Comparison of ENCODE assay signal across 21 cellular contexts in genomic region chr7:38951213-38951612, GRCh38. TPM values are rescaled to one million over a fixed set of nuclear protein-coding genes. Genes with fewer than 3 reads are reported as not detected.
DNase-seq lines count a peak whose midpoint lies in the region; ATAC-seq, FAIRE-seq and TF ChIP-seq lines count a peak whose summit lies in the region.
"Had no signal": no experiment of that assay in that cellular context is flagged by ENCODE, and none has a peak within 500 bp of the region (broad histone marks: within the 10 kb centered on the region; RNA-seq: fewer than 3 reads in every experiment).

No MANE protein-coding gene starts in this region.

- H3K27ac Mint-ChIP-seq in GM23338 (no peak overlapping the region), Calu3 (ENCODE audit: unreplicated experiment) (no peak overlapping the region)
- H3K27ac Mint-ChIP-seq: CD4-positive, alpha-beta T cell had no signal

- H3K9me3 Mint-ChIP-seq in GM23338: no peaks in the 10 kb centered on the region
- H3K9me3 Mint-ChIP-seq in Calu3 (ENCODE audit: low read depth, unreplicated experiment): peaks cover 2% of the 10 kb centered on the region
- H3K9me3 Mint-ChIP-seq: CD4-positive, alpha-beta T cell had no signal

- H3K27me3 ChIP-seq in GM23338 (ENCODE audit: insufficient read depth) (no peaks in the 10 kb centered on the region), GM12878 (replicated peaks in 1 of 2; ENCODE audit: control insufficient read depth in 2 of 2, insufficient read depth in 2 of 2, low read length in 1 of 2) (no peaks in the 10 kb centered on the region; a peak in 1 of 4 replicates), smooth muscle cell (ENCODE audit: low read depth) (no peaks in the 10 kb centered on the region)

- CTCF ChIA-PET in GM12878 (lab: Yijun Ruan, JAX) (no interaction called here), Calu3 (lab: Charles Lee) (interaction anchor here (1.0 kb wide), 1 partner anchor 222 kb away, joined by 3 read pairs; no protein-coding TSS in a partner anchor)

- H4K20me1 ChIP-seq in GM23338 (replicated peaks; ENCODE audit: insufficient read depth) (no peaks in the 10 kb centered on the region), GM12878 (ENCODE audit: control insufficient read depth, insufficient read depth) (no peaks in the 10 kb centered on the region), smooth muscle cell (ENCODE audit: low read depth) (no peaks in the 10 kb centered on the region)

- H3K9me2 ChIP-seq in GM23338 (ENCODE audit: insufficient read depth): no peaks in the 10 kb centered on the region

- H3K4me1 Mint-ChIP-seq in GM23338 (0 out of 3 replicates have a peak, but pooled peaks cover 2% of the 10 kb centered on the region), Calu3 (ENCODE audit: low read depth, unreplicated experiment) (peaks cover 73% of the 10 kb centered on the region)

- RAD21 ChIA-PET in GM12878 (lab: Charles Lee; ENCODE audit: unreplicated experiment): no interaction called here

- H3F3A ChIP-seq in GM23338 (replicated peaks; ENCODE audit: low read depth): no peaks in the 10 kb centered on the region
- no peaks in the 10 kb centered on the region for H3F3A ChIP-seq in smooth muscle cell (ENCODE audit: low read depth)

- WGBS in GM12878 (ENCODE audit: insufficient coverage, insufficient replicate concordance, low lambda C conversion rate, missing lambda C conversion rate): 53% methylated on average over 6 of the region's 6 CpGs
- WGBS in smooth muscle cell (ENCODE audit: low lambda C conversion rate): 62% methylated on average over 6 of the region's 6 CpGs

- no peak for DNase-seq in GM23338 (ENCODE audit: low spot score)
- no peak for DNase-seq in GM12878 (ENCODE audit: low read depth, low spot score)
- no peak for DNase-seq in smooth muscle cell (lab: John Stamatoyannopoulos, UW; ENCODE audit: unreplicated experiment)
- DNase-seq in Calu3: no peak
- no peak for DNase-seq in erythroblast (lab: John Stamatoyannopoulos, UW)
- DNase-seq in HK-2 (ENCODE audit: unreplicated experiment): no peak
- DNase-seq: AML-193; Caco-2; CD4-positive, alpha-beta T cell; DMS153; DMS79 treated with DMSO at 0.1 percent for 48 hours; GM23248; HCEC 1CT had no signal

- intact Hi-C loops in GM12878 (cut with micrococcal nuclease; ENCODE audit: unreplicated experiment): no loop called here
- intact Hi-C loops in Calu3 (cut with micrococcal nuclease; ENCODE audit: unreplicated experiment): no loop called here

- no peak for TF ChIP-seq RAD21 in GM12878 (IDR thresholded peaks at IDR 0.05; ENCODE audit: insufficient read depth, low read depth, low read length)

- H3K4me3 Mint-ChIP-seq in GM23338 (no peak overlapping the region), Calu3 (ENCODE audit: low read depth, unreplicated experiment) (no peak overlapping the region)
- H3K4me3 Mint-ChIP-seq: CD4-positive, alpha-beta T cell had no signal

- H3K4me2 ChIP-seq in GM23338 (no peak overlapping the region), GM12878 (ENCODE audit: control insufficient read depth, insufficient read depth) (no peak overlapping the region), smooth muscle cell (no peak overlapping the region)

- H3K27me3 Mint-ChIP-seq in GM23338 (ENCODE audit: insufficient read depth, low read depth, poor library complexity) (peaks cover 2% of the 10 kb centered on the region), Calu3 (ENCODE audit: unreplicated experiment) (no peaks in the 10 kb centered on the region)

- H3K79me2 ChIP-seq in GM23338 (replicated peaks; ENCODE audit: insufficient read depth) (no peaks in the 10 kb centered on the region), GM12878 (ENCODE audit: control insufficient read depth, insufficient read depth, low read length) (no peaks in the 10 kb centered on the region), smooth muscle cell (ENCODE audit: low read depth) (no peaks in the 10 kb centered on the region)

- H3K4me3 ChIP-seq in GM23338 (no peak overlapping the region), GM12878 (no peak overlapping the region), smooth muscle cell (no peak overlapping the region)
- H3K4me3 ChIP-seq: GM23248 had no signal

- H3K36me3 Mint-ChIP-seq in GM23338 (ENCODE audit: low read depth): no peaks in the 10 kb centered on the region
- H3K36me3 Mint-ChIP-seq in Calu3 (ENCODE audit: insufficient read depth, unreplicated experiment): peaks cover 6% of the 10 kb centered on the region

- H3K36me3 ChIP-seq in GM23338 (ENCODE audit: insufficient read depth): no peaks in the 10 kb centered on the region
- H3K36me3 ChIP-seq in GM12878 (ENCODE audit: control insufficient read depth in 2 of 2, insufficient read depth in 2 of 2, low read length in 1 of 2): no peaks in the 10 kb centered on the region
- no peaks in the 10 kb centered on the region for H3K36me3 ChIP-seq in smooth muscle cell (ENCODE audit: low read depth)

- in situ Hi-C loops in GM12878 (cut with MboI): no loop called here

- no peaks in the 10 kb centered on the region for H3K4me1 ChIP-seq in GM23338 (ENCODE audit: insufficient read depth)
- H3K4me1 ChIP-seq in GM12878 (ENCODE audit: control insufficient read depth, insufficient read depth, low read length): no peaks in the 10 kb centered on the region
- peaks cover 4% of the 10 kb centered on the region for H3K4me1 ChIP-seq in smooth muscle cell (ENCODE audit: low read depth)
- H3K4me1 ChIP-seq: Caco-2 had no signal

- POLR2A ChIA-PET in GM12878 (lab: Charles Lee): no interaction called here

- TF ChIP-seq CTCF in GM23338 (conservative IDR thresholded peaks at IDR 0.05; ENCODE audit: low read depth in 2 of 2) (no peak), GM12878 (IDR thresholded peaks at IDR 0.05 in 2 of 3, conservative IDR thresholded peaks at IDR 0.05 in 1 of 3; ENCODE audit: control insufficient read depth in 2 of 3, extremely low read depth in 1 of 3, insufficient read depth in 1 of 3, low read depth in 3 of 3, low read length in 3 of 3) (no peak), smooth muscle cell (IDR thresholded peaks at IDR 0.05; ENCODE audit: borderline replicate concordance, insufficient read depth, poor library complexity, severe bottlenecking) (no peak), Calu3 (IDR thresholded peaks at IDR 0.05; ENCODE audit: unreplicated experiment) (no peak)

- no peak overlapping the region for H3K9ac ChIP-seq in GM12878 (ENCODE audit: control insufficient read depth, insufficient read depth, low read length)
- H3K9ac ChIP-seq in smooth muscle cell (ENCODE audit: low read depth): no peak overlapping the region
- H3K9ac ChIP-seq: GM23248, KMS-11 had no signal

- ATAC-seq in GM23338 (no peak), GM12878 (no peak)

- SMC1A ChIA-PET in GM12878 (lab: Charles Lee; ENCODE audit: uncharacterized antibody, unreplicated experiment): no interaction called here

- no peaks in the 10 kb centered on the region for H3K9me3 ChIP-seq in GM12878 (replicated peaks; ENCODE audit: control insufficient read depth, insufficient read depth, low read length)
- no peaks in the 10 kb centered on the region for H3K9me3 ChIP-seq in smooth muscle cell (replicated peaks; ENCODE audit: low read depth)
- H3K9me3 ChIP-seq: Caco-2 had no signal

- FAIRE-seq in GM12878 (lab: Jason Lieb, UNC): peak; percentile 38
- FAIRE-seq: A204.1, GM12892, GM18507, H54 had no signal

- TF ChIP-seq EP300 in GM12878 (IDR thresholded peaks at IDR 0.05; ENCODE audit: borderline replicate concordance in 1 of 2, control insufficient read depth in 1 of 2, low read depth in 2 of 2, low read length in 2 of 2): no peak

- BruUV-seq in GM12878 (replicated peaks; lab: Mats Ljungman, UMichigan) (no TSS peak), Calu3 (replicated peaks; lab: Mats Ljungman, UMichigan) (no TSS peak)

- H3K27ac ChIP-seq in GM23338 (ENCODE audit: low read depth) (no peak overlapping the region), GM12878 (ENCODE audit: control insufficient read depth, insufficient read depth) (no peak overlapping the region), smooth muscle cell (ENCODE audit: low read depth) (no peak overlapping the region)
- H3K27ac ChIP-seq: C4-2B, GM23248, KMS-11 had no signal

- TF ChIP-seq POLR2A in GM12878 (IDR thresholded peaks at IDR 0.05; ENCODE audit: low read depth, low read length): no peak
- TF ChIP-seq POLR2A in erythroblast (IDR thresholded peaks at IDR 0.05; ENCODE audit: low read length): no peak

- peak overlapping the region; percentile 16; the same call in 1 of the 2 replicates for H2AFZ ChIP-seq in GM23338
- H2AFZ ChIP-seq in GM12878 (ENCODE audit: control insufficient read depth, low read depth, low read length): no peak overlapping the region
- H2AFZ ChIP-seq in smooth muscle cell (ENCODE audit: low read depth): peak overlapping the region; percentile 1
- H2AFZ ChIP-seq: GM23248 had no signal

RNA-seq across cellular contexts. Expression of gene POU6F2, which starts 26.5 kb away (rescaled TPM):
- total RNA-seq in GM23338 (2014; rRNA removed; shearing (Covaris generic)): 5.0 and 7.2 TPM in 2 replicates
- 5.0 and 7.3 TPM in 2 replicates for polyA plus RNA-seq in GM23338 (2016; fragmentation: Nextera tagmentation; extraction: Ambion mirVana)
- not detected in 2 replicates for total RNA-seq in GM12878 (2013; cell fraction: nucleolus; rRNA removed)
- not detected in 2 replicates for total RNA-seq in GM12878 (2014; rRNA removed)
- not detected in 2 replicates for total RNA-seq in GM12878 (2014; rRNA removed; fragmentation: Illumina TruSeq; extraction: Trizol)
- not detected in 2 replicates for total RNA-seq in GM12878 (2021)
- polyA plus RNA-seq in GM12878 (2011; ENCODE audit: low read depth): not detected
- 0.04 and 0.10 TPM in 2 replicates for polyA plus RNA-seq in GM12878 (2011; rRNA removed)
- 0.06 and 0.07 TPM in 2 replicates for polyA plus RNA-seq in GM12878 (2011; cell fraction: cytosol; rRNA removed)
- 0.07 TPM in 1 of 2 replicates, not detected in the other for polyA plus RNA-seq in GM12878 (2011; cell fraction: nucleus; rRNA removed)
- not detected in 2 replicates for polyA plus RNA-seq in GM12878 (2012)
- not detected in 2 replicates for polyA plus RNA-seq in GM12878 (2014; fragmentation: Illumina TruSeq; extraction: Trizol)
- not detected for polyA plus RNA-seq in GM12878 (2014; fragmentation: Nextera tagmentation; extraction: Ambion mirVana)
- polyA plus RNA-seq in GM12878 (2014; rRNA removed): not detected in 2 replicates
- polyA plus RNA-seq in GM12878 (2016; fragmentation: Nextera tagmentation; extraction: Ambion mirVana): not detected
- polyA minus RNA-seq in GM12878 (2011; rRNA and poly(A)+ RNA removed): 0.07 and 0.10 TPM in 2 replicates
- polyA minus RNA-seq in GM12878 (2011; cell fraction: cytosol; rRNA and poly(A)+ RNA removed): not detected in 2 replicates
- polyA minus RNA-seq in GM12878 (2011; cell fraction: nucleus; rRNA and poly(A)+ RNA removed): not detected in 2 replicates
- 1.2 and 1.6 TPM in 2 replicates for total RNA-seq in smooth muscle cell
- 1.2 and 2.5 TPM in 2 replicates for polyA plus RNA-seq in smooth muscle cell
- total RNA-seq in Calu3 (2022): 0.54 and 0.64 TPM in 2 replicates
- total RNA-seq: CD4-positive, alpha-beta T cell; GM23248; HT1080 had no signal
- polyA plus RNA-seq: BJ, GM23248 had no signal

RNA-seq across cellular contexts. Expression of gene VPS41, which starts 42.2 kb away (rescaled TPM):
- total RNA-seq in GM23338 (2014; rRNA removed; shearing (Covaris generic)): 41.2 and 45.9 TPM in 2 replicates
- polyA plus RNA-seq in GM23338 (2016; fragmentation: Nextera tagmentation; extraction: Ambion mirVana) (15.7 and 20.2 TPM in 2 replicates), GM12878 (2011; rRNA removed) (47.9 and 82.9 TPM in 2 replicates), GM12878 (2014; fragmentation: Illumina TruSeq; extraction: Trizol) (47.9 and 54.7 TPM in 2 replicates), GM12878 (2014; fragmentation: Nextera tagmentation; extraction: Ambion mirVana) (10 to 100 TPM; 15.3 to 38.8 TPM), GM12878 (2014; rRNA removed) (21.4 and 24.6 TPM in 2 replicates), GM12878 (2016; fragmentation: Nextera tagmentation; extraction: Ambion mirVana) (10 to 100 TPM; 49.9 to 59.4 TPM), smooth muscle cell (22.1 and 31.5 TPM in 2 replicates)
- 331 and 374 TPM in 2 replicates for total RNA-seq in GM12878 (2013; cell fraction: nucleolus; rRNA removed)
- total RNA-seq in GM12878 (2014; rRNA removed) (33.3 and 43.3 TPM in 2 replicates), GM12878 (2014; rRNA removed; fragmentation: Illumina TruSeq; extraction: Trizol) (45.0 and 46.2 TPM in 2 replicates), GM12878 (2021) (62.5 and 63.2 TPM in 2 replicates), smooth muscle cell (39.7 and 51.0 TPM in 2 replicates), Calu3 (2022) (249 and 292 TPM in 2 replicates)
- polyA plus RNA-seq in GM12878 (2011; ENCODE audit: low read depth): 32.4 TPM
- polyA plus RNA-seq in GM12878 (2011; cell fraction: cytosol; rRNA removed): 13.9 and 14.8 TPM in 2 replicates
- 79.9 and 110 TPM in 2 replicates for polyA plus RNA-seq in GM12878 (2011; cell fraction: nucleus; rRNA removed)
- polyA plus RNA-seq in GM12878 (2012): 31.4 and 44.0 TPM in 2 replicates
- 30.1 and 59.4 TPM in 2 replicates for polyA minus RNA-seq in GM12878 (2011; rRNA and poly(A)+ RNA removed)
- polyA minus RNA-seq in GM12878 (2011; cell fraction: cytosol; rRNA and poly(A)+ RNA removed): 10.5 and 14.2 TPM in 2 replicates
- polyA minus RNA-seq in GM12878 (2011; cell fraction: nucleus; rRNA and poly(A)+ RNA removed): 49.8 and 59.4 TPM in 2 replicates
